Comparison of ENCODE assay signal across 1 cellular context in the genomic region with DNA sequence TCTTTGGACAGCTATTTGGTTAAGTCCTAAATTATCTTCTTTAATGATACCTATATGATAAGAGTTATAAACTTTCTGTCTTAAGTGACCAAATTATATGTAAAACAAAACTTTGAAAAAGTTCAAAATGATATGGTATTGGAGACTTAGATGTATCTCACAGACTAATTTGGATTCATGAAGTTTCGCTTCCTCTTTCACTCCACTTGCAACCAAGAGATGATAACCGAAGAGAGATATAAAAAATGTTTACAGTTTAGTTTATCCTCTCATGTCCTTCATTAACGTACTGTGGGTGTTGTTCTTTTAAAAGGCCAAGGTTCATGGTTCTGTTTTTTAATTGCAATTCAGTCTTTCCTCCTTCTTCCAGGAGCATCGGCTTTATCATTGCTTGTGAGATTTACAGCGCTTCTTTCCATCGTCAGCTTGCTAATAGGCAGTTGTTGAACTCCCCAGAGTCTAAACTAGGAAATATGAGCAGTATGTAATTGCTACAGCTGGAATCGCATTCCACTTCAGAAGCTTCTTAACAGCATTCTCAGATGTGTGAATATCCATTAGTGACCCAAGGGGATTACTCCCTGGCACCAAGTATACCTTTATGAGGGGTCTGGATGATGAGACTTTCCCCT.
TF ChIP-seq lines count a peak whose summit lies in the region.

No MANE protein-coding gene starts in this region.

TF ChIP-seq in GM23338, 12 proteins besides CTCF, POLR2A, EP300 and RAD21 (continued from another document):
- TF ChIP-seq REST (IDR thresholded peaks at IDR 0.05; ENCODE audit: unreplicated experiment) = no peak
- no peak for TF ChIP-seq ZNF114 (CRISPR knock-in tag; IDR thresholded peaks at IDR 0.05)
- TF ChIP-seq ZNF462 (CRISPR knock-in tag; IDR thresholded peaks at IDR 0.05) = no peak
